In the genomic region with DNA sequence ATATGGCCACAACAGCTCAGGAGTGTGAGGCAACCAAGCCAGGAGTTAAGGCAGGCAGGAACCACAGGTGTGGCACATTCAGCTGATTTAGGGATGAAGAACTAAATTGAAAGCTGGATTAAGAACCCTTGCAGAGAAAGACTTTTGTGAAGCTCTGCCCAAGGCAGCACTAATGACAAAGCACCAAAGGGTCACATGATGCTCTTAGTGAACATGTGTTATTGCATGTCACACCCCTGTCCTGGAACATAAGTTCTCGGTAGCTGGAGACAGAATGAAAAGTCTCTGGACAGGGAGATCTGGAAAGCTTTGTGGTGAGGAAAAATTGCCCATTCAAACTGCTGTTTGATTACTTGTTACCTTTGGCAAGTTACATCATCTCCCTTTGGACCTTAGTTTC, we compare ENCODE assay signal across 17 cellular contexts. TPM values are rescaled to one million over a fixed set of nuclear protein-coding genes. Genes with fewer than 3 reads are reported as not detected.
DNase-seq lines count a peak whose midpoint lies in the region; ATAC-seq, FAIRE-seq and TF ChIP-seq lines count a peak whose summit lies in the region.
"Had no signal": no experiment of that assay in that cellular context is flagged by ENCODE, and none has a peak within 500 bp of the region (broad histone marks: within the 10 kb centered on the region; RNA-seq: fewer than 3 reads in every experiment).

No MANE protein-coding gene starts in this region.

- intact Hi-C loops in K562 (cut with micrococcal nuclease) (no loop called here), cardiac septum (cut with DNase I) (no loop called here)

- H3K27me3 Mint-ChIP-seq in activated T-cell treated with anti-CD3 and anti-CD28 coated beads, Interleukin-2, amount 50 U/mL, for 24 hours, result no peaks in the 10 kb centered on the region
- no peaks in the 10 kb centered on the region for H3K27me3 Mint-ChIP-seq in activated T-cell treated with anti-CD3 and anti-CD28 coated beads, Interleukin-2, amount 50 U/mL, for 4 hours (ENCODE audit: low read depth)

- WGBS in K562 (ENCODE audit: insufficient coverage, low coverage, missing lambda C conversion rate), result 73% methylated on average over 1 of the region's 1 CpG
- WGBS in trophoblast cell (ENCODE audit: extremely low coverage, insufficient coverage, insufficient read length), result no CpG with 5 or more reads among the region's 1 CpG

- H3K14ac ChIP-seq in trophoblast cell (ENCODE audit: low read length), result no peak overlapping the region

- DNase-seq in activated T-cell treated with anti-CD3 and anti-CD28 coated beads, Interleukin-2, amount 50 U/mL, for 24 hours, result no peak
- DNase-seq in activated T-cell treated with anti-CD3 and anti-CD28 coated beads, Interleukin-2, amount 50 U/mL, for 4 hours, result no peak
- DNase-seq in OCI-M1 (lab: John Stamatoyannopoulos, UW) (peak; percentile 41), K562 (ENCODE audit: extremely low read depth in 1 of 4, low spot score in 3 of 4) (no peak), trophoblast cell (no peak), KBM-7 (no peak), cardiac septum (ENCODE audit: low spot score) (no peak)
- DNase-seq: NCI-H1048, NCI-H1694 treated with DMSO at 0.1 percent for 48 hours, NCI-H446, NCI-H82, SHP77 treated with DMSO at 0.1 percent for 48 hours had no signal

- no peaks in the 10 kb centered on the region for H3K9me1 ChIP-seq in K562 (ENCODE audit: control insufficient read depth, insufficient read depth, low read length)

- no peak for TF ChIP-seq EP300 in K562 (IDR thresholded peaks at IDR 0.05; ENCODE audit: low read length)

- no peak for TF ChIP-seq POLR2A in K562 (conservative IDR thresholded peaks at IDR 0.05)

- no peak overlapping the region for H3K4me3 Mint-ChIP-seq in activated T-cell treated with anti-CD3 and anti-CD28 coated beads, Interleukin-2, amount 50 U/mL, for 24 hours
- H3K4me3 Mint-ChIP-seq in activated T-cell treated with anti-CD3 and anti-CD28 coated beads, Interleukin-2, amount 50 U/mL, for 4 hours, result no peak overlapping the region

- no peak overlapping the region for H2BK5ac ChIP-seq in trophoblast cell (ENCODE audit: low read depth, low read length, poor library complexity)

- H3K18ac ChIP-seq in trophoblast cell (ENCODE audit: low read length), result no peak overlapping the region

- H3K27ac ChIP-seq in K562 (ENCODE audit: extremely low read depth, low read depth, low read length), result no peak overlapping the region
- H3K27ac ChIP-seq in trophoblast cell (ENCODE audit: low read depth, low read length), result no peak overlapping the region

- in situ Hi-C loops in K562 (cut with MboI), result no loop called here
- in situ Hi-C loops in KBM-7 (cut with MboI; ENCODE audit: low pct_unique_long_range_greater_than_20kb, low sequenced_read_pairs), result no loop called here

- POLR2A ChIA-PET in K562 (lab: Yijun Ruan, JAX), result interaction anchor here (0.6 to 1.5 kb wide), 7 partner anchors 10 to 225 kb away, joined by 3 to 5 read pairs (median 3); a partner anchor contains a TSS

- peak overlapping the region; percentile 33 for H3K4ac ChIP-seq in trophoblast cell (ENCODE audit: low read depth, low read length)

- H3K27ac Mint-ChIP-seq in activated T-cell treated with anti-CD3 and anti-CD28 coated beads, Interleukin-2, amount 50 U/mL, for 24 hours, result peak overlapping the region; percentile 53

- CTCF ChIA-PET in K562 (lab: Yijun Ruan, JAX; ENCODE audit: low intra/inter-chr PET ratio), result no interaction called here

- peaks cover 5% of the 10 kb centered on the region for H3K9me3 ChIP-seq in K562 (replicated peaks; ENCODE audit: control insufficient read depth, insufficient read depth, low read depth, low read length)
- H3K9me3 ChIP-seq in trophoblast cell (ENCODE audit: insufficient read depth, low read depth, low read length), result no peaks in the 10 kb centered on the region

- peaks cover 59% of the 10 kb centered on the region for H3K36me3 ChIP-seq in K562 (ENCODE audit: control insufficient read depth, insufficient read depth, low read length)
- peaks cover 14 to 22% of the 10 kb centered on the region in 2 experiments for H3K36me3 ChIP-seq in trophoblast cell (ENCODE audit: control insufficient read depth in 1 of 2, insufficient read depth in 2 of 2, low read length in 2 of 2)

- H2BK12ac ChIP-seq in trophoblast cell (ENCODE audit: low read length), result no peak overlapping the region

- H3K9me3 Mint-ChIP-seq in activated T-cell treated with anti-CD3 and anti-CD28 coated beads, Interleukin-2, amount 50 U/mL, for 24 hours, result peaks cover 4% of the 10 kb centered on the region
- no peaks in the 10 kb centered on the region for H3K9me3 Mint-ChIP-seq in activated T-cell treated with anti-CD3 and anti-CD28 coated beads, Interleukin-2, amount 50 U/mL, for 4 hours

- H3K4me1 ChIP-seq in K562 (replicated peaks in 1 of 2; ENCODE audit: control insufficient read depth in 2 of 2, insufficient read depth in 2 of 2, low read length in 2 of 2), result peaks cover 3 to 9% of the 10 kb centered on the region in 2 experiments; a peak in 4 of 5 replicates
- peaks cover 1 to 7% of the 10 kb centered on the region in 2 experiments for H3K4me1 ChIP-seq in trophoblast cell (ENCODE audit: control insufficient read depth in 1 of 2, insufficient read depth in 2 of 2, low read length in 2 of 2)

- TF ChIP-seq CTCF in K562 (IDR thresholded peaks at IDR 0.05 in 2 of 3, conservative IDR thresholded peaks at IDR 0.05 in 1 of 3; ENCODE audit: insufficient read depth in 2 of 3, low read depth in 1 of 3, low read length in 3 of 3), result no peak

- peaks cover 49% of the 10 kb centered on the region for H3K4me1 Mint-ChIP-seq in activated T-cell treated with anti-CD3 and anti-CD28 coated beads, Interleukin-2, amount 50 U/mL, for 24 hours (ENCODE audit: low read depth)
- peaks cover 45% of the 10 kb centered on the region for H3K4me1 Mint-ChIP-seq in activated T-cell treated with anti-CD3 and anti-CD28 coated beads, Interleukin-2, amount 50 U/mL, for 4 hours (ENCODE audit: low read depth)

- no peaks in the 10 kb centered on the region for H3K27me3 ChIP-seq in K562 (ENCODE audit: control insufficient read depth in 2 of 2, insufficient read depth in 2 of 2, low read length in 2 of 2)
- H3K27me3 ChIP-seq in trophoblast cell (ENCODE audit: insufficient read depth, low read length), result no peaks in the 10 kb centered on the region

- no peak for FAIRE-seq in K562 (lab: Jason Lieb, UNC)
- FAIRE-seq: D721Med, H1, HTR-8/SVneo, RCC 7860 had no signal

- H3K9ac ChIP-seq in K562 (ENCODE audit: insufficient read depth in 1 of 2, low read depth in 2 of 2, low read length in 2 of 2) (no peak overlapping the region), trophoblast cell (ENCODE audit: low read length) (no peak overlapping the region)

- H2BK120ac ChIP-seq in trophoblast cell (ENCODE audit: insufficient read depth, low read length, poor library complexity), result no peak overlapping the region

- no peak overlapping the region for H3K4me3 ChIP-seq in K562
- no peak overlapping the region for H3K4me3 ChIP-seq in trophoblast cell (ENCODE audit: low read depth, low read length)

- no peak for ATAC-seq in activated T-cell treated with anti-CD3 and anti-CD28 coated beads, Interleukin-2, amount 50 U/mL, for 4 hours
- ATAC-seq in K562 (no peak), GM18498 (IDR thresholded peaks at IDR 0.05; ENCODE audit: unreplicated experiment) (no peak)

- H4K91ac ChIP-seq in trophoblast cell (ENCODE audit: low read depth, low read length), result no peak overlapping the region

- H4K8ac ChIP-seq in trophoblast cell (ENCODE audit: low read depth, low read length), result no peak overlapping the region

- no peak overlapping the region for H4K12ac ChIP-seq in trophoblast cell (ENCODE audit: low read depth, low read length)

- H2AFZ ChIP-seq in K562 (ENCODE audit: low read depth, low read length) (no peak overlapping the region), trophoblast cell (ENCODE audit: insufficient read depth, low read length, poor library complexity) (no peak overlapping the region)

- no peaks in the 10 kb centered on the region for H4K20me1 ChIP-seq in K562 (replicated peaks; ENCODE audit: control insufficient read depth, insufficient read depth, low read length)

- no peak for TF ChIP-seq RAD21 in K562 (CRISPR knock-in tag; conservative IDR thresholded peaks at IDR 0.05 in 1 of 2, IDR thresholded peaks at IDR 0.05 in 1 of 2)

- H3K79me2 ChIP-seq in K562 (ENCODE audit: control insufficient read depth, insufficient read depth, low read length) (peaks cover 45% of the 10 kb centered on the region), trophoblast cell (ENCODE audit: control insufficient read depth, insufficient read depth, low read length, poor library complexity) (peaks cover 14% of the 10 kb centered on the region)

- peaks cover 9% of the 10 kb centered on the region for H3K79me1 ChIP-seq in trophoblast cell (ENCODE audit: low read length)

- no TSS peak for BruUV-seq in K562 (replicated peaks; lab: Mats Ljungman, UMichigan)

- H2AK5ac ChIP-seq in trophoblast cell (ENCODE audit: low read length), result no peak overlapping the region

- H3K4me2 ChIP-seq in K562 (ENCODE audit: insufficient read depth, low read length), result no peak overlapping the region
- H3K4me2 ChIP-seq in trophoblast cell (ENCODE audit: low read length), result no peak overlapping the region

- H3K23ac ChIP-seq in trophoblast cell (ENCODE audit: low read length), result no peak overlapping the region

- H3K36me3 Mint-ChIP-seq in activated T-cell treated with anti-CD3 and anti-CD28 coated beads, Interleukin-2, amount 50 U/mL, for 24 hours (ENCODE audit: low read depth), result peaks cover 87% of the 10 kb centered on the region
- peaks cover 37% of the 10 kb centered on the region for H3K36me3 Mint-ChIP-seq in activated T-cell treated with anti-CD3 and anti-CD28 coated beads, Interleukin-2, amount 50 U/mL, for 4 hours (ENCODE audit: insufficient read depth)

RNA-seq across cellular contexts. Expression of a gene that starts 3.2 kb away (rescaled TPM):
- 10 to 100 TPM; 21.8 to 33.2 (median 30.7) TPM for total RNA-seq in activated T-cell treated with anti-CD3 and anti-CD28 coated beads, Interleukin-2, amount 50 U/mL, for 4 hours
- total RNA-seq in K562 (2011; cell fraction: chromatin; rRNA removed; ENCODE audit: low replicate concordance), result 7.2 and 11.4 TPM in 2 replicates
- 5.0 and 7.5 TPM in 2 replicates for total RNA-seq in K562 (2011; cell fraction: nucleolus; rRNA removed)
- total RNA-seq in K562 (2011; cell fraction: nucleoplasm; rRNA removed), result 10.2 and 14.3 TPM in 2 replicates
- total RNA-seq in K562 (2014; rRNA removed) (26.8 and 32.4 TPM in 2 replicates), K562 (2014; rRNA removed; fragmentation: Illumina TruSeq; extraction: Trizol) (21.6 and 22.8 TPM in 2 replicates), K562 (2015; rRNA removed; fragmentation: Illumina TruSeq; extraction: Trizol) (20.8 and 22.7 TPM in 2 replicates), K562 (2021) (20.4 and 21.9 TPM in 2 replicates), cardiac septum (10.3 TPM)
- polyA plus RNA-seq in K562 (2011; rRNA removed) (16.8 and 19.5 TPM in 2 replicates), K562 (2014; fragmentation: Illumina TruSeq; extraction: Trizol) (20.7 and 22.6 TPM in 2 replicates), K562 (2014; fragmentation: Nextera tagmentation; extraction: Ambion mirVana) (10 to 100 TPM in 1 of 2 experiments, 1 to 10 TPM in 1; 7.0 to 10.9 TPM), K562 (2014; rRNA removed) (19.0 and 22.0 TPM in 2 replicates)
- polyA plus RNA-seq in K562 (2011; cell fraction: cytosol; rRNA removed), result 18.2 and 19.9 TPM in 2 replicates
- polyA plus RNA-seq in K562 (2011; cell fraction: nucleus; rRNA removed), result 9.4 and 10.7 TPM in 2 replicates
- 16.7 and 18.2 TPM in 2 replicates for polyA plus RNA-seq in K562 (2012)
- polyA minus RNA-seq in K562 (2011; rRNA and poly(A)+ RNA removed), result 27.8 and 31.9 TPM in 2 replicates
- polyA minus RNA-seq in K562 (2011; cell fraction: cytosol; rRNA and poly(A)+ RNA removed), result 19.7 and 21.1 TPM in 2 replicates
- 8.9 and 10.6 TPM in 2 replicates for polyA minus RNA-seq in K562 (2011; cell fraction: nucleus; rRNA and poly(A)+ RNA removed)
- 44.8 and 48.3 TPM in 2 replicates for polyA plus RNA-seq in trophoblast cell (2013)

RNA-seq across cellular contexts. Expression of a gene that starts 3.3 kb away (rescaled TPM):
- 10 to 100 TPM; 18.5 to 19.6 (median 18.8) TPM for total RNA-seq in activated T-cell treated with anti-CD3 and anti-CD28 coated beads, Interleukin-2, amount 50 U/mL, for 4 hours
- total RNA-seq in K562 (2011; cell fraction: chromatin; rRNA removed; ENCODE audit: low replicate concordance), result 16.8 and 19.9 TPM in 2 replicates
- total RNA-seq in K562 (2011; cell fraction: nucleolus; rRNA removed), result 13.3 and 14.7 TPM in 2 replicates
- 20.2 and 22.2 TPM in 2 replicates for total RNA-seq in K562 (2011; cell fraction: nucleoplasm; rRNA removed)
- 18.8 and 20.9 TPM in 2 replicates for total RNA-seq in K562 (2014; rRNA removed)
- total RNA-seq in K562 (2014; rRNA removed; fragmentation: Illumina TruSeq; extraction: Trizol), result 32.8 and 38.7 TPM in 2 replicates
- total RNA-seq in K562 (2015; rRNA removed; fragmentation: Illumina TruSeq; extraction: Trizol), result 32.2 and 33.9 TPM in 2 replicates
- 19.9 and 21.6 TPM in 2 replicates for total RNA-seq in K562 (2021)
- 24.9 and 28.3 TPM in 2 replicates for polyA plus RNA-seq in K562 (2011; rRNA removed)
- polyA plus RNA-seq in K562 (2011; cell fraction: cytosol; rRNA removed), result 19.2 and 21.8 TPM in 2 replicates
- 9.8 and 10.3 TPM in 2 replicates for polyA plus RNA-seq in K562 (2011; cell fraction: nucleus; rRNA removed)
- polyA plus RNA-seq in K562 (2012), result 20.3 and 21.8 TPM in 2 replicates
- polyA plus RNA-seq in K562 (2014; fragmentation: Illumina TruSeq; extraction: Trizol), result 26.8 and 34.5 TPM in 2 replicates
- 10 to 100 TPM; 44.1 to 61.5 TPM for polyA plus RNA-seq in K562 (2014; fragmentation: Nextera tagmentation; extraction: Ambion mirVana)
- polyA plus RNA-seq in K562 (2014; rRNA removed), result 23.5 and 39.6 TPM in 2 replicates
- 30.4 and 36.7 TPM in 2 replicates for polyA minus RNA-seq in K562 (2011; rRNA and poly(A)+ RNA removed)
- polyA minus RNA-seq in K562 (2011; cell fraction: cytosol; rRNA and poly(A)+ RNA removed), result 9.5 and 10.0 TPM in 2 replicates
- 9.7 and 11.9 TPM in 2 replicates for polyA minus RNA-seq in K562 (2011; cell fraction: nucleus; rRNA and poly(A)+ RNA removed)
- 19.9 TPM in 2 replicates for polyA plus RNA-seq in trophoblast cell (2013)
- 11.7 TPM for total RNA-seq in cardiac septum
